Comparison of ENCODE assay signal across 16 cellular contexts in the genomic region with DNA sequence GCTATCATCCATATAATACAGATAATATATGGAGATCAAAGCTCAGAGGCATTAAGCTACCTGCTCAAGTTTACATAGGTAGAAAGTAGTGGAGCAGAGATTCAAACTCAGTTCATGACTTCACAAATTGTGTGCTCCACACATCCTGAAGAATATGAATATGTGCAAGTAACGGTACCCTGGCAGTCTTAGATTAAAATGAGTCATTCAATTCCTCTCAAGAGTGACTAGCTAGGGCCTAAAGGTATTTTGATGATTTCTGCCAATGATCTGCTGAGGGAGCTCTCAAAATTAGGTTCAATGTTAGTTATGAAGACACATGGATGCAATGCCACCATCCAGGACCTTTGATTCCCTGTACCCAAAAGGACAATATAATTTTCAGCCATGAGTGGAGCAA. TPM values are rescaled to one million over a fixed set of nuclear protein-coding genes. Genes with fewer than 3 reads are reported as not detected.
DNase-seq lines count a peak whose midpoint lies in the region; ATAC-seq and TF ChIP-seq lines count a peak whose summit lies in the region.
"Had no signal": no experiment of that assay in that cellular context is flagged by ENCODE, and none has a peak within 500 bp of the region (broad histone marks: within the 10 kb centered on the region; RNA-seq: fewer than 3 reads in every experiment).

No MANE protein-coding gene starts in this region.

- peak; percentile 30 for DNase-seq in MCF 10A (ENCODE audit: unreplicated experiment)
- DNase-seq in breast epithelium (ENCODE audit: low spot score in 2 of 2), result no peak
- peak in 1 of 2 donors; percentile 58 for DNase-seq in foreskin keratinocyte
- DNase-seq in iPS-NIHi7 (ENCODE audit: extremely low spot score), result no peak
- no peak for DNase-seq in activated T-cell treated with anti-CD3 and anti-CD28 coated beads, Interleukin-2, amount 50 U/mL, for 48 hours
- no peak for DNase-seq in HFFc6
- DNase-seq in trophoblast cell, result no peak
- DNase-seq: HCEC 1CT, NCI-H1048, NCI-H146, NCI-H2081 treated with DMSO at 0.1 percent for 48 hours, NCI-H510A treated with DMSO at 0.1 percent for 48 hours, SHP77, SK-N-SH had no signal

- no peak overlapping the region for H3K4me3 ChIP-seq in breast epithelium
- H3K4me3 ChIP-seq in SU-DHL-6 (ENCODE audit: insufficient read depth, low read length, poor library complexity, severe bottlenecking), result no peak overlapping the region
- H3K4me3 ChIP-seq in trophoblast cell (ENCODE audit: low read depth, low read length), result no peak overlapping the region

- H3F3A ChIP-seq in SU-DHL-6 (ENCODE audit: insufficient read depth), result peaks cover 45% of the 10 kb centered on the region

- H3K79me1 ChIP-seq in trophoblast cell (ENCODE audit: low read length), result no peaks in the 10 kb centered on the region

- H3K27ac Mint-ChIP-seq in MCF 10A (ENCODE audit: low read depth, unreplicated experiment) (no peak overlapping the region), HFFc6 (no peak overlapping the region)

- H2AFZ ChIP-seq in SU-DHL-6 (ENCODE audit: low read depth, low read length, severe bottlenecking) (no peak overlapping the region), trophoblast cell (ENCODE audit: insufficient read depth, low read length, poor library complexity) (no peak overlapping the region)

- H3K23ac ChIP-seq in trophoblast cell (ENCODE audit: low read length), result no peak overlapping the region

- no peaks in the 10 kb centered on the region for H3K9me3 Mint-ChIP-seq in MCF 10A (ENCODE audit: unreplicated experiment)
- no peaks in the 10 kb centered on the region for H3K9me3 Mint-ChIP-seq in HFFc6

- H3K9ac ChIP-seq in SU-DHL-6 (ENCODE audit: low read length), result no peak overlapping the region
- no peak overlapping the region for H3K9ac ChIP-seq in trophoblast cell (ENCODE audit: low read length)
- H3K9ac ChIP-seq: SK-N-SH had no signal

- H2BK120ac ChIP-seq in trophoblast cell (ENCODE audit: insufficient read depth, low read length, poor library complexity), result no peak overlapping the region

- TF ChIP-seq POLR2A in breast epithelium (IDR thresholded peaks at IDR 0.05), result no peak

- H3K9me2 ChIP-seq in SU-DHL-6 (replicated peaks; ENCODE audit: insufficient read depth, low read length), result no peaks in the 10 kb centered on the region
- H3K9me2 ChIP-seq: SK-N-SH had no signal

- H3K4me3 Mint-ChIP-seq in MCF 10A (ENCODE audit: unreplicated experiment) (no peak overlapping the region), HFFc6 (no peak overlapping the region)

- no peak for TF ChIP-seq CTCF in MCF 10A (IDR thresholded peaks at IDR 0.05; ENCODE audit: unreplicated experiment)
- no peak for TF ChIP-seq CTCF in breast epithelium (IDR thresholded peaks at IDR 0.05)
- TF ChIP-seq CTCF in SU-DHL-6 (IDR thresholded peaks at IDR 0.05; ENCODE audit: insufficient read depth, low read length, poor library complexity, severe bottlenecking), result no peak
- TF ChIP-seq CTCF in foreskin keratinocyte (conservative IDR thresholded peaks at IDR 0.05), result no peak
- TF ChIP-seq CTCF in HFFc6 (IDR thresholded peaks at IDR 0.05), result no peak

- H4K8ac ChIP-seq in trophoblast cell (ENCODE audit: low read depth, low read length), result no peak overlapping the region

- H4K20me1 ChIP-seq in SU-DHL-6 (ENCODE audit: low read depth, low read length), result no peaks in the 10 kb centered on the region

- H3K4me2 ChIP-seq in SU-DHL-6 (ENCODE audit: low read depth, low read length, poor library complexity, severe bottlenecking) (peak overlapping the region; percentile 55), trophoblast cell (ENCODE audit: low read length) (no peak overlapping the region)
- H3K4me2 ChIP-seq: SK-N-SH had no signal

- H3K9me3 ChIP-seq in breast epithelium (no peaks in the 10 kb centered on the region), SU-DHL-6 (ENCODE audit: insufficient read depth, low read length) (no peaks in the 10 kb centered on the region), trophoblast cell (ENCODE audit: insufficient read depth, low read depth, low read length) (no peaks in the 10 kb centered on the region)
- H3K9me3 ChIP-seq: SK-N-SH had no signal

- no peak overlapping the region for H3K18ac ChIP-seq in trophoblast cell (ENCODE audit: low read length)

- POLR2A ChIA-PET in MCF 10A (lab: Yijun Ruan, JAX), result no interaction called here

- H3K79me2 ChIP-seq in SU-DHL-6 (ENCODE audit: insufficient read depth, low read length) (no peaks in the 10 kb centered on the region), trophoblast cell (ENCODE audit: control insufficient read depth, insufficient read depth, low read length, poor library complexity) (no peaks in the 10 kb centered on the region)

- H2BK5ac ChIP-seq in trophoblast cell (ENCODE audit: low read depth, low read length, poor library complexity), result no peak overlapping the region

- H3K4ac ChIP-seq in trophoblast cell (ENCODE audit: low read depth, low read length), result no peak overlapping the region

- no peak overlapping the region for H4K12ac ChIP-seq in trophoblast cell (ENCODE audit: low read depth, low read length)

- peak; percentile 79 for ATAC-seq in foreskin keratinocyte

- no peak overlapping the region for H2BK12ac ChIP-seq in trophoblast cell (ENCODE audit: low read length)

- BruUV-seq in MCF 10A (replicated peaks; lab: Mats Ljungman, UMichigan), result no TSS peak

- H2AK5ac ChIP-seq in trophoblast cell (ENCODE audit: low read length), result no peak overlapping the region

- H3K36me3 Mint-ChIP-seq in MCF 10A (ENCODE audit: insufficient read depth, unreplicated experiment) (no peaks in the 10 kb centered on the region), HFFc6 (ENCODE audit: low read depth) (no peaks in the 10 kb centered on the region)

- no peak overlapping the region for H3K14ac ChIP-seq in trophoblast cell (ENCODE audit: low read length)

- intact Hi-C loops in MCF 10A (cut with micrococcal nuclease), result no loop called here
- intact Hi-C loops in breast epithelium (cut with DNase I; ENCODE audit: low total_unique reads), result no loop called here

- WGBS in trophoblast cell (ENCODE audit: extremely low coverage, insufficient coverage, insufficient read length), result no CpG with 5 or more reads among the region's 1 CpG

- H3K4me1 ChIP-seq in breast epithelium (no peaks in the 10 kb centered on the region), foreskin keratinocyte (peaks cover 23% of the 10 kb centered on the region), trophoblast cell (ENCODE audit: control insufficient read depth in 1 of 2, insufficient read depth in 2 of 2, low read length in 2 of 2) (no peaks in the 10 kb centered on the region)

- H3K27me3 Mint-ChIP-seq in MCF 10A (ENCODE audit: insufficient read depth, unreplicated experiment), result no peaks in the 10 kb centered on the region
- H3K27me3 Mint-ChIP-seq in HFFc6 (ENCODE audit: insufficient read depth), result no peaks in the 10 kb centered on the region

- CTCF ChIA-PET in MCF 10A (lab: Yijun Ruan, JAX), result interaction anchor here (0.7 kb wide), 1 partner anchor 9 kb away, joined by 3 read pairs; no protein-coding TSS in a partner anchor

- H3K36me3 ChIP-seq in breast epithelium (no peaks in the 10 kb centered on the region), SU-DHL-6 (ENCODE audit: low read length) (no peaks in the 10 kb centered on the region), trophoblast cell (ENCODE audit: control insufficient read depth in 1 of 2, insufficient read depth in 2 of 2, low read length in 2 of 2) (no peaks in the 10 kb centered on the region)

- H3K4me1 Mint-ChIP-seq in MCF 10A (ENCODE audit: insufficient read depth, unreplicated experiment) (peaks cover 15% of the 10 kb centered on the region), HFFc6 (ENCODE audit: low read depth) (no peaks in the 10 kb centered on the region)

- no peak overlapping the region for H4K91ac ChIP-seq in trophoblast cell (ENCODE audit: low read depth, low read length)

- H3K27ac ChIP-seq in breast epithelium (no peak overlapping the region), SU-DHL-6 (ENCODE audit: low read depth, low read length) (peak overlapping the region; percentile 95), foreskin keratinocyte (no peak overlapping the region), trophoblast cell (ENCODE audit: low read depth, low read length) (no peak overlapping the region)
- H3K27ac ChIP-seq: 22Rv1 had no signal

- H3K27me3 ChIP-seq in breast epithelium (no peaks in the 10 kb centered on the region), SU-DHL-6 (ENCODE audit: low read length) (no peaks in the 10 kb centered on the region), foreskin keratinocyte (no peaks in the 10 kb centered on the region), trophoblast cell (ENCODE audit: insufficient read depth, low read length) (no peaks in the 10 kb centered on the region)

RNA-seq across cellular contexts. Expression of gene GRIP1, which starts 58.9 kb away (rescaled TPM):
- 8.2 and 8.8 TPM in 2 replicates for total RNA-seq in MCF 10A (2022)
- 1 to 10 TPM in 2 of 3 donors, under 1 TPM in 1; 0.48 to 6.3 (median 2.9) TPM for total RNA-seq in breast epithelium
- total RNA-seq in foreskin keratinocyte, result 4.9 and 6.8 TPM in 2 replicates
- 0.44 and 0.59 TPM in 2 replicates for polyA plus RNA-seq in foreskin keratinocyte
- total RNA-seq in HFFc6 (2021; fragmentation: NEBNext Ultra II Directional; extraction: Animal tissue kit (Norgen Biotek cat#: 25700)), result under 1 TPM in 2 of 6 experiments, not detected in 4; 0.31 to 0.60 TPM
- polyA plus RNA-seq in trophoblast cell (2013), result 15.0 and 19.5 TPM in 2 replicates
